ENCODE assay signal across 14 cellular contexts in genomic region chr17:77706938-77707337, GRCh38.
A peak's percentile ranks its signal among the peaks of the same experiment; 100 is the strongest.
DNase-seq lines count a peak whose midpoint lies in the region; ATAC-seq and TF ChIP-seq lines count a peak whose summit lies in the region.
"Had no signal": no experiment of that assay in that cellular context is flagged by ENCODE, and none has a peak within 500 bp of the region (broad histone marks: within the 10 kb centered on the region; RNA-seq: fewer than 3 reads in every experiment).

No MANE protein-coding gene starts in this region.

- no peak overlapping the region for H3K9ac ChIP-seq in endodermal cell (ENCODE audit: extremely low read depth, low read length, poor library complexity, severe bottlenecking)
- H3K9ac ChIP-seq: BLaER1 treated with 17β-estradiol and CSF1 and Interleukin-3, amounts not matched to agents 10 nM and 100 nM; GM23248 had no signal

- H3K27ac ChIP-seq in endodermal cell (ENCODE audit: low read depth, low read length), result no peak overlapping the region
- H3K27ac ChIP-seq: BLaER1 treated with 17β-estradiol and CSF1 and Interleukin-3, amounts not matched to agents 10 nM and 100 nM; GM23248 had no signal

- 90 to 100% methylated on average over 3 to 6 of the region's 6 CpGs for WGBS in endodermal cell (ENCODE audit: insufficient coverage in 1 of 2, insufficient read length in 1 of 2), 2 experiments

- H3K9me3 Mint-ChIP-seq in activated CD8-positive, alpha-beta memory T cell treated with anti-CD3 and anti-CD28 coated beads, Interleukin-2, amount 10 ng/mL, durations not matched to agents 7 days and 5 days (ENCODE audit: low read depth), result peaks cover 21% of the 10 kb centered on the region
- H3K9me3 Mint-ChIP-seq in endodermal cell (peaks cover 58% of the 10 kb centered on the region), type B pancreatic cell (peaks cover 11% of the 10 kb centered on the region)

- H3K4me3 Mint-ChIP-seq in activated CD8-positive, alpha-beta memory T cell treated with anti-CD3 and anti-CD28 coated beads, Interleukin-2, amount 10 ng/mL, durations not matched to agents 7 days and 5 days, result no peak overlapping the region
- H3K4me3 Mint-ChIP-seq in endodermal cell (no peak overlapping the region), type B pancreatic cell (no peak overlapping the region)
- H3K4me3 Mint-ChIP-seq: CD4-positive, CD25-positive, alpha-beta regulatory T cell had no signal

- no peak overlapping the region for H3K27ac Mint-ChIP-seq in activated CD8-positive, alpha-beta memory T cell treated with anti-CD3 and anti-CD28 coated beads, Interleukin-2, amount 10 ng/mL, durations not matched to agents 7 days and 5 days
- H3K27ac Mint-ChIP-seq in endodermal cell (no peak overlapping the region), type B pancreatic cell (no peak overlapping the region)
- H3K27ac Mint-ChIP-seq: CD4-positive, CD25-positive, alpha-beta regulatory T cell had no signal

- CTCF ChIA-PET in activated CD8-positive, alpha-beta memory T cell treated with anti-CD3 and anti-CD28 coated beads, Interleukin-2, amount 10 ng/mL, durations not matched to agents 7 days and 5 days (lab: Charles Lee), result no interaction called here

- intact Hi-C loops in cardiac septum (cut with DNase I) (no loop called here), Right ventricle myocardium superior (cut with DNase I) (no loop called here)

- H3K4me1 ChIP-seq in endodermal cell (ENCODE audit: control insufficient read depth, insufficient read depth, low read length), result no peaks in the 10 kb centered on the region

- H3K27me3 Mint-ChIP-seq in activated CD8-positive, alpha-beta memory T cell treated with anti-CD3 and anti-CD28 coated beads, Interleukin-2, amount 10 ng/mL, durations not matched to agents 7 days and 5 days, result peaks cover 13% of the 10 kb centered on the region
- H3K27me3 Mint-ChIP-seq in endodermal cell (ENCODE audit: insufficient read depth) (peaks cover 5% of the 10 kb centered on the region), type B pancreatic cell (peaks cover 26% of the 10 kb centered on the region)

- no peaks in the 10 kb centered on the region for H3K36me3 ChIP-seq in endodermal cell (ENCODE audit: control insufficient read depth, insufficient read depth, low read length)

- TF ChIP-seq CTCF in endodermal cell (conservative IDR thresholded peaks at IDR 0.05), result no peak
- TF ChIP-seq CTCF in type B pancreatic cell (conservative IDR thresholded peaks at IDR 0.05), result no peak

- H3K27me3 ChIP-seq in endodermal cell (ENCODE audit: control insufficient read depth, insufficient read depth, low read length, poor library complexity, severe bottlenecking), result no peaks in the 10 kb centered on the region
- H3K27me3 ChIP-seq: BLaER1 treated with 17β-estradiol and CSF1 and Interleukin-3, amounts not matched to agents 10 nM and 100 nM had no signal

- H3K4me1 Mint-ChIP-seq in activated CD8-positive, alpha-beta memory T cell treated with anti-CD3 and anti-CD28 coated beads, Interleukin-2, amount 10 ng/mL, durations not matched to agents 7 days and 5 days, result no peaks in the 10 kb centered on the region
- H3K4me1 Mint-ChIP-seq in endodermal cell (no peaks in the 10 kb centered on the region), type B pancreatic cell (ENCODE audit: unreplicated experiment) (no peaks in the 10 kb centered on the region)

- no peaks in the 10 kb centered on the region for H3K36me3 Mint-ChIP-seq in activated CD8-positive, alpha-beta memory T cell treated with anti-CD3 and anti-CD28 coated beads, Interleukin-2, amount 10 ng/mL, durations not matched to agents 7 days and 5 days
- H3K36me3 Mint-ChIP-seq in endodermal cell (ENCODE audit: low read depth) (no peaks in the 10 kb centered on the region), type B pancreatic cell (no peaks in the 10 kb centered on the region)
- H3K36me3 Mint-ChIP-seq: CD4-positive, CD25-positive, alpha-beta regulatory T cell had no signal

- H3K4me3 ChIP-seq in endodermal cell (ENCODE audit: low read length), result no peak overlapping the region
- H3K4me3 ChIP-seq: BLaER1 treated with 17β-estradiol and CSF1 and Interleukin-3, amounts not matched to agents 10 nM and 100 nM; GM12878; GM23248 had no signal

- ATAC-seq in Right ventricle myocardium superior (ENCODE audit: poor library complexity), result no peak
- ATAC-seq in activated CD8-positive, alpha-beta memory T cell treated with anti-CD3 and anti-CD28 coated beads, Interleukin-2, amount 10 ng/mL, durations not matched to agents 7 days and 5 days, result no peak
- ATAC-seq: GM12878 had no signal

- H3K9me3 ChIP-seq in endodermal cell (ENCODE audit: control insufficient read depth, low read length), result peaks cover 35% of the 10 kb centered on the region

- DNase-seq in cardiac septum (ENCODE audit: low spot score) (peak; percentile 31), Right ventricle myocardium superior (no peak), endodermal cell (peak; percentile 17), type B pancreatic cell (ENCODE audit: extremely low spot score, unreplicated experiment) (peak; percentile 51), cerebellar cortex (ENCODE audit: low spot score) (no peak), NCI-H1694 (lab: John Stamatoyannopoulos, UW) (no peak)
- peak; percentile 1 for DNase-seq in activated CD8-positive, alpha-beta memory T cell treated with anti-CD3 and anti-CD28 coated beads, Interleukin-2, amount 10 ng/mL, durations not matched to agents 7 days and 5 days
- DNase-seq: ACHN; CD4-positive, CD25-positive, alpha-beta regulatory T cell; DMS 273 treated with DMSO at 0.1 percent for 48 hours; DMS79; GM23248 had no signal

Comparison
In these comparisons a context has a peak if more than half of its experiments do, and no peak if none do; other contexts are left out.
1. DNase-seq: peak in cardiac septum (single experiment), activated CD8-positive, alpha-beta memory T cell treated with anti-CD3 and anti-CD28 coated beads, Interleukin-2, amount 10 ng/mL, durations not matched to agents 7 days and 5 days (single experiment), endodermal cell (single experiment) and type B pancreatic cell (single experiment); none in Right ventricle myocardium superior (single experiment), cerebellar cortex (single experiment) and NCI-H1694 (single experiment).